Comparison of ENCODE assay signal across 1 cellular context in the genomic region with DNA sequence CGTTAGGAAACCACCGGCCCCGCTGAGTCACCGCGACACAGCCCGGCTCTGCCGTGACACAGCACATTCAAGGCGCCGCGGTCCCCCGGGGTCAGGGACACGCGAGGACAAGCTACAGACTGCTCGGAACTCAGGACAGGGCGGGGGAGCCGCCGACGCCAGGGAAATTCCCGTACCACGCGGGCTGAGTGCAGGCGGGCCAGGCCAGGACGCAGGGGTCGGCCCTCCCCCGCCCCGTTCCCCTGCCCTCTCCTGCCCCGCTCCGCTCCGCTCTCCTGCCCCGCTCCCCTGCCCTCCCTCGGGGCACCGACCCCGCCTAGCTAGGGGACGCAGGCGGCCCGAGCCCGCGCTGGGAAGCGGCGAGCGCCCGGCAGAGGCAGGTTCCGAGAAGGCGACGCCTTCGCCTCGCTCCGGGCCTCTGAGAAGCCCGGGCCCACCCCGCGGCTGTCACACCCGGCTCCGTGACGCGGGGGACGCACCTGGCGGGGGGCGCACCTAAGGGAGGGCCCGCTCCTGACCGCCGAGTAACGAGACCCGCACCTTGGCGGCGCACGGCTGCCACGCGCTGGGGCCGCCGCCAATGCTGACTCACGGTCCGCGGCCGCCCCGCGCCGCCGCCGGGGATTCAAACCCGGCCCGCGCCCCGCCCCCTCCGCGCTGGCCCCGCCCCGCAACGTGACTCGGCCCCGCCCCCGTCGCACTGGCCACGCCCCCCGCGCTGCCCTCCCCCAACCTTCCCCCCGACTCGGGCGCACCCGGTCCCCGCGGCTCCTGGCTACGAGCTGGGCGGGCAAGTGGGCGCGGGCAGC.
TF ChIP-seq lines count a peak whose summit lies in the region.

No MANE protein-coding gene starts in this region.

TF ChIP-seq in K562, 482 proteins besides CTCF, POLR2A, EP300 and RAD21 (continued from another document and continues in another):
- TF ChIP-seq, protein P1, sequence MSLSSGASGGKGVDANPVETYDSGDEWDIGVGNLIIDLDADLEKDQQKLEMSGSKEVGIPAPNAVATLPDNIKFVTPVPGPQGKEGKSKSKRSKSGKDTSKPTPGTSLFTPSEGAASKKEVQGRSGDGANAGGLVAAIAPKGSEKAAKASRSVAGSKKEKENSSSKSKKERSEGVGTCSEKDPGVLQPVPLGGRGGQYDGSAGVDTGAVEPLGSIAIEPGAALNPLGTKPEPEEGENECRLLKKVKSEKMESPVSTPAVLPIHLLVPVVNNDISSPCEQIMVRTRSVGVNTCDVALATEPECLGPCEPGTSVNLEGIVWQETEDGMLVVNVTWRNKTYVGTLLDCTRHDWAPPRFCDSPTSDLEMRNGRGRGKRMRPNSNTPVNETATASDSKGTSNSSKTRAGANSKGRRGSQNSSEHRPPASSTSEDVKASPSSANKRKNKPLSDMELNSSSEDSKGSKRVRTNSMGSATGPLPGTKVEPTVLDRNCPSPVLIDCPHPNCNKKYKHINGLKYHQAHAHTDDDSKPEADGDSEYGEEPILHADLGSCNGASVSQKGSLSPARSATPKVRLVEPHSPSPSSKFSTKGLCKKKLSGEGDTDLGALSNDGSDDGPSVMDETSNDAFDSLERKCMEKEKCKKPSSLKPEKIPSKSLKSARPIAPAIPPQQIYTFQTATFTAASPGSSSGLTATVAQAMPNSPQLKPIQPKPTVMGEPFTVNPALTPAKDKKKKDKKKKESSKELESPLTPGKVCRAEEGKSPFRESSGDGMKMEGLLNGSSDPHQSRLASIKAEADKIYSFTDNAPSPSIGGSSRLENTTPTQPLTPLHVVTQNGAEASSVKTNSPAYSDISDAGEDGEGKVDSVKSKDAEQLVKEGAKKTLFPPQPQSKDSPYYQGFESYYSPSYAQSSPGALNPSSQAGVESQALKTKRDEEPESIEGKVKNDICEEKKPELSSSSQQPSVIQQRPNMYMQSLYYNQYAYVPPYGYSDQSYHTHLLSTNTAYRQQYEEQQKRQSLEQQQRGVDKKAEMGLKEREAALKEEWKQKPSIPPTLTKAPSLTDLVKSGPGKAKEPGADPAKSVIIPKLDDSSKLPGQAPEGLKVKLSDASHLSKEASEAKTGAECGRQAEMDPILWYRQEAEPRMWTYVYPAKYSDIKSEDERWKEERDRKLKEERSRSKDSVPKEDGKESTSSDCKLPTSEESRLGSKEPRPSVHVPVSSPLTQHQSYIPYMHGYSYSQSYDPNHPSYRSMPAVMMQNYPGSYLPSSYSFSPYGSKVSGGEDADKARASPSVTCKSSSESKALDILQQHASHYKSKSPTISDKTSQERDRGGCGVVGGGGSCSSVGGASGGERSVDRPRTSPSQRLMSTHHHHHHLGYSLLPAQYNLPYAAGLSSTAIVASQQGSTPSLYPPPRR (CRISPR knock-in tag; IDR thresholded peaks at IDR 0.05; ENCODE audit: borderline replicate concordance): no peak; the same call in 1 of the 2 replicates
- TF ChIP-seq EWSR1 (IDR thresholded peaks at IDR 0.05; ENCODE audit: borderline replicate concordance, low read depth, partially characterized antibody): no peak
- 0 out of 2 replicates have a peak, but pooled peaks have one; percentile 8 for TF ChIP-seq SMARCC2 (IDR thresholded peaks at IDR 0.05; ENCODE audit: low read depth)
- TF ChIP-seq ELF1 (tag; IDR thresholded peaks at IDR 0.05): no peak
- TF ChIP-seq JUND (IDR thresholded peaks at IDR 0.05; ENCODE audit: borderline replicate concordance, low read depth, low read length): peak; percentile 95
- peak; percentile 91; the same call in 1 of the 3 replicates for TF ChIP-seq JUND (tag; IDR thresholded peaks at IDR 0.05; ENCODE audit: borderline replicate concordance, low read depth, low read length)
- TF ChIP-seq NFATC3 (IDR thresholded peaks at IDR 0.05): no peak
- TF ChIP-seq, protein P2, sequence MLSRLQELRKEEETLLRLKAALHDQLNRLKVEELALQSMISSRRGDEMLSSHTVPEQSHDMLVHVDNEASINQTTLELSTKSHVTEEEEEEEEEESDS (CRISPR knock-in tag; IDR thresholded peaks at IDR 0.05): no peak
- TF ChIP-seq, protein P3, sequence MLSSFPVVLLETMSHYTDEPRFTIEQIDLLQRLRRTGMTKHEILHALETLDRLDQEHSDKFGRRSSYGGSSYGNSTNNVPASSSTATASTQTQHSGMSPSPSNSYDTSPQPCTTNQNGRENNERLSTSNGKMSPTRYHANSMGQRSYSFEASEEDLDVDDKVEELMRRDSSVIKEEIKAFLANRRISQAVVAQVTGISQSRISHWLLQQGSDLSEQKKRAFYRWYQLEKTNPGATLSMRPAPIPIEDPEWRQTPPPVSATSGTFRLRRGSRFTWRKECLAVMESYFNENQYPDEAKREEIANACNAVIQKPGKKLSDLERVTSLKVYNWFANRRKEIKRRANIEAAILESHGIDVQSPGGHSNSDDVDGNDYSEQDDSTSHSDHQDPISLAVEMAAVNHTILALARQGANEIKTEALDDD (IDR thresholded peaks at IDR 0.05): peak; percentile 22; the same call in 1 of the 2 replicates
- no peak for TF ChIP-seq STAT6 (CRISPR knock-in tag; IDR thresholded peaks at IDR 0.05)
- TF ChIP-seq ZKSCAN1 (IDR thresholded peaks at IDR 0.05; ENCODE audit: low read depth, low read length): no peak
- no peak for TF ChIP-seq XRCC4 (IDR thresholded peaks at IDR 0.05; ENCODE audit: extremely low read depth, insufficient read depth, insufficient read length)
- TF ChIP-seq GABPB1 (CRISPR knock-in tag; IDR thresholded peaks at IDR 0.05): peak; percentile 67
- peak; percentile 47; the same call in 1 of the 2 replicates for TF ChIP-seq ZNF766 (CRISPR knock-in tag; conservative IDR thresholded peaks at IDR 0.05)
- TF ChIP-seq ZNF507 (tag; conservative IDR thresholded peaks at IDR 0.05): no peak
- TF ChIP-seq MIER1 (IDR thresholded peaks at IDR 0.05; ENCODE audit: low read depth): no peak
- TF ChIP-seq MAFF (IDR thresholded peaks at IDR 0.05; ENCODE audit: low read length): peak; percentile 67; the same call in 1 of the 2 replicates
- TF ChIP-seq RFX5 (IDR thresholded peaks at IDR 0.05; ENCODE audit: low read depth, low read length): no peak
- TF ChIP-seq SPI1 (IDR thresholded peaks at IDR 0.05; ENCODE audit: borderline replicate concordance, low read depth, low read length): no peak
- TF ChIP-seq SLC30A9 (CRISPR knock-in tag; IDR thresholded peaks at IDR 0.05): no peak
- no peak for TF ChIP-seq SNRNP70 (optimal IDR thresholded peaks at IDR 0.05; ENCODE audit: low read depth, low read length)
- no peak for TF ChIP-seq MCM3 (IDR thresholded peaks at IDR 0.05)
- no peak for TF ChIP-seq ARID3A (IDR thresholded peaks at IDR 0.05; ENCODE audit: borderline replicate concordance, low read depth, low read length)
- TF ChIP-seq KAT2B (IDR thresholded peaks at IDR 0.05; ENCODE audit: low read depth, low read length): no peak
- no peak for TF ChIP-seq ADNP (tag; IDR thresholded peaks at IDR 0.05)
- no peak for TF ChIP-seq ZNF184 (CRISPR knock-in tag; IDR thresholded peaks at IDR 0.05)
- TF ChIP-seq, protein P4, sequence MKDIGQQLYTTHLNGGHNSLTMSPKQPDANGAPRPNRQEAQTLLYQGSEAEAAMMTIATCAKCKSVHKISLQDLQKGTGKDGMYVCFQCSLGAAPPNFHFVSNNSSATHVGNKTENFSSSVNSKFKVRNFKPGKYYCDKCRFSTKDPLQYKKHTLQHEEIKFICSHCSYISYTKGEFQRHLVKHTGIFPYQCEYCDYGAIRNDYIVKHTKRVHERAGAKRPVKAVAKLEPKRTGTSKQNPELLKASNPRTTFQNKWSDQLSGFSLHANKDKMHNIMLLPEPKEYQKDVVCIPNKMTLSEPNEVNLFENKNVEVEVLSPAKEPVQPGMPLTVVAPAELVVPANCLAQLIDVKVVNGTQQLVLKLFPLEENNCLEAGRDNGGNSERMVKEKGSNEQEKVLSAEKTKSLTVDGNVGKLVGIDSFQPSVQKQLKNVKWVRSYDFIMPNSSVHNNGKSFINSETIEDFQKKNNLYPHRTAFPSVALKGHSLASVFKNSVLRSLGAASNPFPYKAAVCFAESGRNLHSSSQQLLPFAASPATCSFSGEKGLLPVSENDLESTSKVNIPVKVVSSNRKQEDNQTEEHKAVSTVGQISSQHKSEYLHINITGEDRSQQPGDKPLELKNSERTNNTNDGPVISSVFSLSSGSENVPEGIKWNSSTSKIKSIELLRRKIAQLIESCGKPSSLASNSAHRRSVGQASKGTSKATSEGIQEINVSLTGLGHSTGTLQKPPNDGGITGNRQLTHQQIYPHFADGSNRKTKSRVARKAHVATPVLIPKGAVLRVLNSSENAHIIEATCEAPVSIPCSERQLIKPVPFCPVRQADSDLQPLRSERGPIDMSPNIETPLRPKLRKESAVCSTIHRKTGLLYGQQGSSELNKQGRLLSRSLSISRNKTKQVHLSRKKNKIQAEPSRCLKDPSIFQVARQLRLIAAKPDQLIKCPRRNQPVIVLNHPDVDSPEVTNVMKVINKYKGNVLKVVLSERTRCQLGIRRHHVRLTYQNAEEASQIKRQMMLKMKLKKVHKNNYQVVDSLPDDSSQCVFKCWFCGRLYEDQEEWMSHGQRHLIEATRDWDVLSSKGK (CRISPR knock-in tag; IDR thresholded peaks at IDR 0.05): no peak
- peak; percentile 26 for TF ChIP-seq CBFA2T3 (IDR thresholded peaks at IDR 0.05)
- no peak for TF ChIP-seq MCM5 (IDR thresholded peaks at IDR 0.05; ENCODE audit: low read depth)
- TF ChIP-seq COPS2 (conservative IDR thresholded peaks at IDR 0.05): no peak
- TF ChIP-seq CSDE1 (IDR thresholded peaks at IDR 0.05): no peak
- TF ChIP-seq TAF9B (IDR thresholded peaks at IDR 0.05; ENCODE audit: partially characterized antibody): no peak
- peak; percentile 69; the same call in 1 of the 2 replicates for TF ChIP-seq GTF2E2 (tag; IDR thresholded peaks at IDR 0.05)
- TF ChIP-seq RBM17 (IDR thresholded peaks at IDR 0.05; ENCODE audit: borderline replicate concordance, low read depth, low read length): no peak
- no peak for TF ChIP-seq PRMT5 (CRISPR knock-in tag; IDR thresholded peaks at IDR 0.05)
- no peak; the same call in 1 of the 2 replicates for TF ChIP-seq CREB3L1 (IDR thresholded peaks at IDR 0.05; ENCODE audit: borderline replicate concordance, low read depth)
- TF ChIP-seq MXI1 (IDR thresholded peaks at IDR 0.05; ENCODE audit: low read depth, low read length): no peak
- no peak for TF ChIP-seq WHSC1 (IDR thresholded peaks at IDR 0.05; ENCODE audit: low read length)
- TF ChIP-seq, protein P5, sequence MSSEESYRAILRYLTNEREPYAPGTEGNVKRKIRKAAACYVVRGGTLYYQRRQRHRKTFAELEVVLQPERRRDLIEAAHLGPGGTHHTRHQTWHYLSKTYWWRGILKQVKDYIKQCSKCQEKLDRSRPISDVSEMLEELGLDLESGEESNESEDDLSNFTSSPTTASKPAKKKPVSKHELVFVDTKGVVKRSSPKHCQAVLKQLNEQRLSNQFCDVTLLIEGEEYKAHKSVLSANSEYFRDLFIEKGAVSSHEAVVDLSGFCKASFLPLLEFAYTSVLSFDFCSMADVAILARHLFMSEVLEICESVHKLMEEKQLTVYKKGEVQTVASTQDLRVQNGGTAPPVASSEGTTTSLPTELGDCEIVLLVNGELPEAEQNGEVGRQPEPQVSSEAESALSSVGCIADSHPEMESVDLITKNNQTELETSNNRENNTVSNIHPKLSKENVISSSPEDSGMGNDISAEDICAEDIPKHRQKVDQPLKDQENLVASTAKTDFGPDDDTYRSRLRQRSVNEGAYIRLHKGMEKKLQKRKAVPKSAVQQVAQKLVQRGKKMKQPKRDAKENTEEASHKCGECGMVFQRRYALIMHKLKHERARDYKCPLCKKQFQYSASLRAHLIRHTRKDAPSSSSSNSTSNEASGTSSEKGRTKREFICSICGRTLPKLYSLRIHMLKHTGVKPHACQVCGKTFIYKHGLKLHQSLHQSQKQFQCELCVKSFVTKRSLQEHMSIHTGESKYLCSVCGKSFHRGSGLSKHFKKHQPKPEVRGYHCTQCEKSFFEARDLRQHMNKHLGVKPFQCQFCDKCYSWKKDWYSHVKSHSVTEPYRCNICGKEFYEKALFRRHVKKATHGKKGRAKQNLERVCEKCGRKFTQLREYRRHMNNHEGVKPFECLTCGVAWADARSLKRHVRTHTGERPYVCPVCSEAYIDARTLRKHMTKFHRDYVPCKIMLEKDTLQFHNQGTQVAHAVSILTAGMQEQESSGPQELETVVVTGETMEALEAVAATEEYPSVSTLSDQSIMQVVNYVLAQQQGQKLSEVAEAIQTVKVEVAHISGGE (CRISPR knock-in tag; IDR thresholded peaks at IDR 0.05): no peak
